Comparison of ENCODE assay signal across 9 cellular contexts in the genomic region with DNA sequence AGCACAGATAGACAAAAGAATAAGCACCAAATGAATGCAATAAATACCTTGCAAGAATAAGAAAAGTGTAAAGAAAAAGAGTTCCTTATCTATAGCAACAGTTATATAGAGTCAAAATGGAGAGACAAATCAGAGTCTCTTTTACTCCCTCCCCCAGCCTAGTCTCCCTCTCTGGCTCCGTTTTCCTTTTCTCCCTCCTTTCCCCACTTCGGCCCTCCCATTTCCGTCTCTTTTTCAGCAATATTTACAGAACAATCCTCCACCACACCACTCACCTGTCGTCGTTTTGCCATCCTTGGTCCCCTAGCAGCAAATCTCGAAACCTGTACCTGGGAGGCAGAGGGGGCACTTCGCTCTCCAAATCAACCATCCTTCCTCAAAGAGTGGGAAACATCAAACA.
DNase-seq lines count a peak whose midpoint lies in the region; ATAC-seq and TF ChIP-seq lines count a peak whose summit lies in the region.
"Had no signal": no experiment of that assay in that cellular context is flagged by ENCODE, and none has a peak within 500 bp of the region (broad histone marks: within the 10 kb centered on the region; RNA-seq: fewer than 3 reads in every experiment).

No MANE protein-coding gene starts in this region.

- peak overlapping the region; percentile 67 to 72 for H3K9ac ChIP-seq in stomach smooth muscle (ENCODE audit: low read length in 2 of 2)
- H3K9ac ChIP-seq: BLaER1 had no signal

- H3K4me3 ChIP-seq in WI38 (ENCODE audit: low read depth, low read length), result peak overlapping the region; percentile 60
- peak overlapping the region; percentile 66 for H3K4me3 ChIP-seq in iPS DF 6.9 (ENCODE audit: low read length)
- peak overlapping the region; percentile 56 to 78 for H3K4me3 ChIP-seq in stomach smooth muscle (ENCODE audit: low read length in 2 of 2)
- no peak overlapping the region for H3K4me3 ChIP-seq in HAP-1
- H3K4me3 ChIP-seq: BLaER1 had no signal

- TF ChIP-seq CTCF in WI38 (IDR thresholded peaks at IDR 0.05; ENCODE audit: low read depth, low read length), result no peak

- no peak for ATAC-seq in HG02973 (IDR thresholded peaks at IDR 0.05; ENCODE audit: unreplicated experiment)
- no peak for ATAC-seq in HG02678 (IDR thresholded peaks at IDR 0.05; ENCODE audit: unreplicated experiment)

- in situ Hi-C loops in HAP-1 (cut with MboI; ENCODE audit: low sequenced_read_pairs), result no loop called here

- H3K27ac ChIP-seq in iPS DF 6.9 (ENCODE audit: low read length), result peak overlapping the region; percentile 84
- H3K27ac ChIP-seq in stomach smooth muscle (ENCODE audit: low read length), result peak overlapping the region; percentile 53
- H3K27ac ChIP-seq: BLaER1 had no signal

- no CpG with 5 or more reads among the region's 7 CpGs for WGBS in iPS DF 6.9 (ENCODE audit: insufficient coverage, insufficient read length)

- DNase-seq in NCI-H345 (lab: John Stamatoyannopoulos, UW) (peak; percentile 22), NCI-H345 treated with DMSO at 0.1 percent for 48 hours (lab: John Stamatoyannopoulos, UW; ENCODE audit: unreplicated experiment) (no peak), iPS DF 6.9 (ENCODE audit: low read depth, low spot score) (no peak), HAP-1 (ENCODE audit: low spot score in 2 of 2) (no peak)

- H3K4me1 ChIP-seq in iPS DF 6.9 (ENCODE audit: control insufficient read depth, insufficient read depth, low read length), result peaks cover 3% of the 10 kb centered on the region; the same call in 1 of the 2 replicates
- peaks cover 4% of the 10 kb centered on the region for H3K4me1 ChIP-seq in stomach smooth muscle (ENCODE audit: control insufficient read depth, insufficient read depth, low read length)
- H3K4me1 ChIP-seq in HAP-1, result peaks cover 6% of the 10 kb centered on the region; the same call in 1 of the 2 replicates
- H3K4me1 ChIP-seq: BLaER1 had no signal

- H3K27me3 ChIP-seq in iPS DF 6.9 (ENCODE audit: control insufficient read depth, insufficient read depth, low read length) (no peaks in the 10 kb centered on the region), stomach smooth muscle (ENCODE audit: control insufficient read depth in 1 of 2, insufficient read depth in 2 of 2, low read length in 2 of 2) (no peaks in the 10 kb centered on the region), HAP-1 (ENCODE audit: low read depth) (no peaks in the 10 kb centered on the region)
- H3K27me3 ChIP-seq: BLaER1 had no signal

- no peaks in the 10 kb centered on the region for H3K36me3 ChIP-seq in iPS DF 6.9 (ENCODE audit: control insufficient read depth, insufficient read depth, low read length)
- no peaks in the 10 kb centered on the region for H3K36me3 ChIP-seq in stomach smooth muscle (ENCODE audit: control insufficient read depth in 2 of 2, insufficient read depth in 2 of 2, low read length in 2 of 2)
- no peaks in the 10 kb centered on the region for H3K36me3 ChIP-seq in HAP-1 (replicated peaks)
- H3K36me3 ChIP-seq: BLaER1 had no signal

- H3K9me3 ChIP-seq in iPS DF 6.9 (ENCODE audit: control insufficient read depth, insufficient read depth, low read length) (no peaks in the 10 kb centered on the region), stomach smooth muscle (ENCODE audit: control insufficient read depth in 2 of 2, low read length in 2 of 2) (no peaks in the 10 kb centered on the region), HAP-1 (no peaks in the 10 kb centered on the region)
